ENCODE assay signal across 8 cellular contexts in genomic region chr1:230120949-230121381, GRCh38. TPM values are rescaled to one million over a fixed set of nuclear protein-coding genes. Genes with fewer than 3 reads are reported as not detected.
DNase-seq lines count a peak whose midpoint lies in the region; ATAC-seq and TF ChIP-seq lines count a peak whose summit lies in the region.

No MANE protein-coding gene starts in this region.

- H3K4me3 ChIP-seq in BLaER1 (peak overlapping the region; percentile 48), adipocyte (ENCODE audit: low read length) (peak overlapping the region; percentile 46), lung (no peak overlapping the region)

- H3K9ac ChIP-seq in BLaER1 (peak overlapping the region; percentile 89; the same call in 1 of the 2 replicates), adipocyte (ENCODE audit: low read length) (peak overlapping the region; percentile 64)

- ATAC-seq in lung (ENCODE audit: insufficient read depth, low FRiP score) = peak; percentile 21
- no peak for ATAC-seq in HG02981 (IDR thresholded peaks at IDR 0.05; ENCODE audit: unreplicated experiment)

- H3K27me3 ChIP-seq in BLaER1 (no peaks in the 10 kb centered on the region), adipocyte (replicated peaks; ENCODE audit: control insufficient read depth, insufficient read depth, low read length) (no peaks in the 10 kb centered on the region), lung (ENCODE audit: control insufficient read depth, insufficient read depth) (no peaks in the 10 kb centered on the region)

- H3K4me1 ChIP-seq in BLaER1 = peaks cover 100% of the 10 kb centered on the region
- H3K4me1 ChIP-seq in adipocyte (ENCODE audit: control insufficient read depth, insufficient read depth, low read length) = peaks cover 37% of the 10 kb centered on the region
- H3K4me1 ChIP-seq in lung (ENCODE audit: control insufficient read depth in 2 of 2, insufficient read depth in 2 of 2, low read length in 2 of 2) = peaks cover 0 to 6% of the 10 kb centered on the region in 2 donors

- WGBS in lung, 2 donors = 74 to 76% methylated on average over 9 of the region's 9 CpGs

- peaks cover 31% of the 10 kb centered on the region for H3K36me3 ChIP-seq in BLaER1
- peaks cover 16% of the 10 kb centered on the region for H3K36me3 ChIP-seq in adipocyte (ENCODE audit: control insufficient read depth, insufficient read depth, low read length, severe bottlenecking)
- no peaks in the 10 kb centered on the region for H3K36me3 ChIP-seq in lung (ENCODE audit: control insufficient read depth in 2 of 2, insufficient read depth in 2 of 2, low read length in 2 of 2)

- H3K27ac ChIP-seq in BLaER1 (peak overlapping the region; percentile 95), lung (ENCODE audit: low read depth in 1 of 2, low read length in 1 of 2) (no peak overlapping the region)

- peak overlapping the region; percentile 91 for H3K4me2 ChIP-seq in BLaER1

- H4K20me1 ChIP-seq in BLaER1 = peaks cover 2% of the 10 kb centered on the region; the same call in 1 of the 2 replicates

- DNase-seq in HT-29 (ENCODE audit: low spot score) (peak; percentile 79), adipocyte (ENCODE audit: low read depth) (no peak), lung (ENCODE audit: low spot score) (no peak), NCI-H345 (lab: John Stamatoyannopoulos, UW) (no peak), GOT3 (lab: John Stamatoyannopoulos, UW) (no peak), activated T-cell treated with anti-CD3 and anti-CD28 coated beads for 4 hours (no peak)

- TF ChIP-seq CTCF in lung (IDR thresholded peaks at IDR 0.05; ENCODE audit: control extremely low read depth, extremely low read depth) = peak; percentile 24

- H3K9me3 ChIP-seq in BLaER1 = no peaks in the 10 kb centered on the region
- H3K9me3 ChIP-seq in adipocyte (ENCODE audit: control insufficient read depth, low read length) = no peaks in the 10 kb centered on the region
- H3K9me3 ChIP-seq in lung (ENCODE audit: control insufficient read depth in 2 of 2, insufficient read depth in 1 of 2, low read length in 1 of 2) = no peaks in the 10 kb centered on the region

RNA-seq across cellular contexts. Expression of gene GALNT2, which starts 53.9 kb away (rescaled TPM):
- total RNA-seq in HT-29 (2014; rRNA removed; shearing (Covaris generic)) = 23.6 and 25.5 TPM in 2 replicates
- total RNA-seq in lung = 100 to 1,000 TPM in 1 of 2 donors, 10 to 100 TPM in 1; 37.2 to 101 TPM
- polyA plus RNA-seq in lung = 10 to 100 TPM; 23.1 to 80.6 TPM
